Comparison of ENCODE assay signal across 1 cellular context in the genomic region with DNA sequence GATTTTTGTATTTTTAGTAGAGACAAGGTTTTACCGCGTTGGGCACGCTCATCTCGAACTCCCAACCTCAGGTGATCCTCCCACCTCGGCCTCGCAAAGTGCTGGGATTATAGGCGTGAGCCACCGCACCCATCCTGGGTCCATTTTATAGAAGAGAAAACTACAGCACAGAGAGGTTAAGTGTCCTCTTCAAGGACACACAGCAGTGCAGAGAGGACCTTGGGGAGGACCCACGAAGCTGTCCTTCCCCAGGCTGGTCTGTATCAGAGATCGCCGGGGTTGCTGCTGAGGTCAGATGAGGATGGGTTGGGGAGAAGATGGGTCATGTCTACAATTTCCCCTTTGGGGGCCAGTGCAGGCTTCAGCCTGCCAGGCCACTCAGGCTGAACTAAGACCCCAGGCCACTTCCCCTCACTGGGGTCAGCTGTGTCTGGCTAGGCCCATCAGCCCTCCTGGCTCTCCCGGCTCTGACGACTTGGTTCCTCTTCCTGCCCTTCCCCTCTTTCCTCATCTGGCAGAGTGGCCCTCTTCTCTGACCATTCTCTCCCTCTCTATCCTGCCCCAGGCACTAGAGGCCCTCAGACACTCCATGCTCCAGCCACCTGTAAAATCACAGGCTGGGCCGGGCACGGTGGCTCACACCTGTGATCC.
TF ChIP-seq lines count a peak whose summit lies in the region.

No MANE protein-coding gene starts in this region.

TF ChIP-seq in HepG2, 621 proteins besides CTCF, POLR2A, EP300 and RAD21:
- no peak for TF ChIP-seq SOX13 (IDR thresholded peaks at IDR 0.05)
- TF ChIP-seq SOX13 (CRISPR knock-in tag; conservative IDR thresholded peaks at IDR 0.05 in 1 of 2, IDR thresholded peaks at IDR 0.05 in 1 of 2) = no peak
- peak; percentile 95 for TF ChIP-seq ZNF768 (CRISPR knock-in tag; IDR thresholded peaks at IDR 0.05)
